18 cellular contexts compared by ENCODE assay signal in the genomic region with DNA sequence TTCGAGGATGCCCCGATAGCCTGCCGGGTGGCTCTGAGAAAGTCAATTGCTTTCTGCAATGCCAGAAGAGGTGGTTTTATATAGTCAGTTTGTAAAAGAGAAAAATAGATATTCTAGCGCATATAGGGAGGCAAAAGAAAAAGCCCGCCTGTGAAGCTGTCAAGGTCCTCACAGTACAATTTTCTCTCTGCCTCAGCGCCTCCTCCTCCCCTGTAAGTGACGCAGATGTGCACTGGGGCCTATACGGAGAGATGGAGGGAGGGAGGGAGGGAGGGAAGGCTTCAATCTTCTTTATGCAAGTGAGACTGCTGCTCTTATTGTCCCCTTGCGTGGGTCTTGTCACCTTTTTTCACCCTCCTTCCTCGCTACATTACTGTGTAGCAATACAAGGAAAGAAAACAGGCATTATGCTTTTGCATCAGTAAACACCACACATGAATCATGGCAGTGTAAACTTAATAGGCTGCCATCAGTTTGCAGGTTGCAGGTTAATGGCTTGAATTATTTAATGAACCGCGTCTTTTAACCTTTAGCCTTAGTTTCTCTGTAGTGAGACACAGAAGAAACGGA. TPM values are rescaled to one million over a fixed set of nuclear protein-coding genes. Genes with fewer than 3 reads are reported as not detected.
DNase-seq lines count a peak whose midpoint lies in the region; ATAC-seq and TF ChIP-seq lines count a peak whose summit lies in the region.
"Had no signal": no experiment of that assay in that cellular context is flagged by ENCODE, and none has a peak within 500 bp of the region (broad histone marks: within the 10 kb centered on the region; RNA-seq: fewer than 3 reads in every experiment).

A gene with protein sequence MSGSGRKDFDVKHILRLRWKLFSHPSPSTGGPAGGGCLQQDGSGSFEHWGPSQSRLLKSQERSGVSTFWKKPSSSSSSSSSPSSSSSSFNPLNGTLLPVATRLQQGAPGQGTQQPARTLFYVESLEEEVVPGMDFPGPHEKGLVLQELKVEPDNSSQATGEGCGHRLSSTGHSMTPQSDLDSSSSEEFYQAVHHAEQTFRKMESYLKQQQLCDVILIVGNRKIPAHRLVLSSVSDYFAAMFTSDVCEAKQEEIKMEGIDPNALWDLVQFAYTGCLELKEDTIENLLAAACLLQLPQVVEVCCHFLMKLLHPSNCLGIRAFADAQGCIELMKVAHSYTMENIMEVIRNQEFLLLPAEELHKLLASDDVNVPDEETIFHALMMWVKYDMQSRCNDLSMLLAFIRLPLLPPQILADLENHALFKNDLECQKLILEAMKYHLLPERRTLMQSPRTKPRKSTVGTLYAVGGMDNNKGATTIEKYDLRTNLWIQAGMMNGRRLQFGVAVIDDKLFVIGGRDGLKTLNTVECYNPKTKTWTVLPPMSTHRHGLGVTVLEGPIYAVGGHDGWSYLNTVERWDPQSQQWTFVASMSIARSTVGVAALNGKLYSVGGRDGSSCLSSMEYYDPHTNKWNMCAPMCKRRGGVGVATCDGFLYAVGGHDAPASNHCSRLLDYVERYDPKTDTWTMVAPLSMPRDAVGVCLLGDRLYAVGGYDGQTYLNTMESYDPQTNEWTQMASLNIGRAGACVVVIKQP (minus strand): TSS at position 177 of the 570 bp plus-strand sequence. CDS start 753 bp downstream, outside the sequence.

- intact Hi-C loops in mammary epithelial cell (cut with micrococcal nuclease) (no loop called here), breast epithelium (cut with DNase I; ENCODE audit: low total_unique reads) (no loop called here)

- no peaks in the 10 kb centered on the region for H3K79me2 ChIP-seq in mammary epithelial cell (ENCODE audit: insufficient read depth, low read length)
- H3K79me2 ChIP-seq in smooth muscle cell (ENCODE audit: low read depth) = no peaks in the 10 kb centered on the region

- H3K9me3 ChIP-seq in mammary epithelial cell (replicated peaks; ENCODE audit: insufficient read depth, low read length) (no peaks in the 10 kb centered on the region), breast epithelium (no peaks in the 10 kb centered on the region), smooth muscle cell (replicated peaks; ENCODE audit: low read depth) (no peaks in the 10 kb centered on the region)

- in situ Hi-C loops in mammary epithelial cell (cut with MboI; ENCODE audit: low sequenced_read_pairs in 2 of 2) = no loop called here

- no peak for ATAC-seq in activated T-cell treated with anti-CD3 and anti-CD28 coated beads, Interleukin-2, amount 50 U/mL, for 72 hours (replicated peaks in 1 of 2)
- ATAC-seq: activated CD4-positive, alpha-beta T cell treated with anti-CD3 and anti-CD28 coated beads for 36 hours had no signal

- peaks cover 4% of the 10 kb centered on the region in 2 donors for H3K9me3 Mint-ChIP-seq in activated T-cell treated with anti-CD3 and anti-CD28 coated beads, Interleukin-2, amount 50 U/mL, for 72 hours

- BruUV-seq in mammary epithelial cell (replicated peaks; lab: Mats Ljungman, UMichigan) = no TSS peak

- H3K4me1 ChIP-seq in mammary epithelial cell (ENCODE audit: insufficient read depth, low read length) (no peaks in the 10 kb centered on the region), breast epithelium (no peaks in the 10 kb centered on the region), smooth muscle cell (ENCODE audit: low read depth) (peaks cover 6% of the 10 kb centered on the region)
- H3K4me1 ChIP-seq: spleen had no signal

- H3F3A ChIP-seq in smooth muscle cell (ENCODE audit: low read depth) = no peaks in the 10 kb centered on the region

- H3K4me3 ChIP-seq in mammary epithelial cell (replicated peaks in 1 of 3; ENCODE audit: insufficient read depth in 1 of 3, low read depth in 2 of 3, low read length in 3 of 3) (no peak within 1 kb of the TSS), breast epithelium (no peak within 1 kb of the TSS), kidney epithelial cell (ENCODE audit: low read depth, low read length) (peak within 1 kb of the TSS; percentile 23), smooth muscle cell (peak within 1 kb of the TSS; percentile 23)
- H3K4me3 ChIP-seq: lung, spleen had no signal

- H3K36me3 ChIP-seq in mammary epithelial cell (ENCODE audit: insufficient read depth, low read length) (no peaks in the 10 kb centered on the region), breast epithelium (no peaks in the 10 kb centered on the region), kidney epithelial cell (ENCODE audit: control insufficient read depth, insufficient read depth, low read length) (no peaks in the 10 kb centered on the region), smooth muscle cell (ENCODE audit: low read depth) (no peaks in the 10 kb centered on the region)
- H3K36me3 ChIP-seq: spleen had no signal

- H4K20me1 ChIP-seq in mammary epithelial cell (ENCODE audit: insufficient read depth, low read length) = no peaks in the 10 kb centered on the region
- H4K20me1 ChIP-seq in smooth muscle cell (ENCODE audit: low read depth) = no peaks in the 10 kb centered on the region

- H3K36me3 Mint-ChIP-seq in activated T-cell treated with anti-CD3 and anti-CD28 coated beads, Interleukin-2, amount 50 U/mL, for 72 hours (ENCODE audit: insufficient read depth in 2 of 2) = no peaks in the 10 kb centered on the region

- H3K27ac Mint-ChIP-seq in activated T-cell treated with anti-CD3 and anti-CD28 coated beads, Interleukin-2, amount 50 U/mL, for 72 hours = no peak within 1 kb of the TSS
- H3K27ac Mint-ChIP-seq: activated CD4-positive, alpha-beta T cell treated with anti-CD3 and anti-CD28 coated beads for 36 hours had no signal

- H3K27me3 ChIP-seq in mammary epithelial cell (ENCODE audit: insufficient read depth, low read length) = peaks cover 8% of the 10 kb centered on the region
- H3K27me3 ChIP-seq in breast epithelium = peaks cover 0 to 21% of the 10 kb centered on the region in 2 donors
- peaks cover 14% of the 10 kb centered on the region for H3K27me3 ChIP-seq in kidney epithelial cell (ENCODE audit: control insufficient read depth, insufficient read depth, low read length)
- H3K27me3 ChIP-seq in smooth muscle cell (ENCODE audit: low read depth) = peaks cover 83% of the 10 kb centered on the region

- H2AFZ ChIP-seq in mammary epithelial cell (ENCODE audit: low read depth, low read length) (peak within 1 kb of the TSS; percentile 33), smooth muscle cell (ENCODE audit: low read depth) (no peak within 1 kb of the TSS)

- DNase-seq in mammary epithelial cell (no peak), breast epithelium (ENCODE audit: low spot score in 2 of 2) (no peak), ecto neural progenitor cell (ENCODE audit: low spot score) (peak; percentile 43), kidney epithelial cell (ENCODE audit: low read depth) (no peak), smooth muscle cell (lab: John Stamatoyannopoulos, UW; ENCODE audit: unreplicated experiment) (no peak), middle frontal gyrus (ENCODE audit: extremely low spot score, low spot score) (no peak)
- DNase-seq in activated T-cell treated with anti-CD3 and anti-CD28 coated beads, Interleukin-2, amount 50 U/mL, for 72 hours = no peak
- no peak for DNase-seq in stimulated activated CD4-positive, alpha-beta T cell treated with anti-CD3 and anti-CD28 coated beads, Interleukin-12 subunit alpha, Interleukin-12 subunit beta, amount 100 ng/mL, for 4 hours
- DNase-seq: activated CD4-positive, alpha-beta T cell treated with anti-CD3 and anti-CD28 coated beads for 36 hours; activated CD8-positive, alpha-beta memory T cell treated with anti-CD3 and anti-CD28 coated beads, Interleukin-2, amount 50 U/mL, for 48 hours; erythroblast; NCI-H1048 had no signal

- 43% methylated on average over 11 of the region's 13 CpGs for WGBS in mammary epithelial cell (ENCODE audit: low coverage, missing lambda C conversion rate)
- 56% methylated on average over 12 of the region's 13 CpGs for WGBS in smooth muscle cell (ENCODE audit: low lambda C conversion rate)

- TF ChIP-seq POLR2A in breast epithelium (IDR thresholded peaks at IDR 0.05) = no peak

- dilution Hi-C loops in mammary epithelial cell (cut with HindIII; ENCODE audit: low sequenced_read_pairs) = no loop called here

- CTCF ChIA-PET in mammary epithelial cell (lab: Charles Lee; ENCODE audit: low non-redundant PET) = no interaction called here

- TF ChIP-seq CTCF in mammary epithelial cell (conservative IDR thresholded peaks at IDR 0.05 in 1 of 2, IDR thresholded peaks at IDR 0.05 in 1 of 2; ENCODE audit: extremely low read depth in 1 of 2, insufficient read depth in 1 of 2, low read depth in 1 of 2, low read length in 2 of 2) (no peak), breast epithelium (IDR thresholded peaks at IDR 0.05) (no peak), kidney epithelial cell (IDR thresholded peaks at IDR 0.05; ENCODE audit: insufficient read depth, low read length, poor library complexity, severe bottlenecking) (no peak), smooth muscle cell (IDR thresholded peaks at IDR 0.05; ENCODE audit: borderline replicate concordance, insufficient read depth, poor library complexity, severe bottlenecking) (no peak)

- H3K4me3 Mint-ChIP-seq in activated T-cell treated with anti-CD3 and anti-CD28 coated beads, Interleukin-2, amount 50 U/mL, for 72 hours = no peak within 1 kb of the TSS
- H3K4me3 Mint-ChIP-seq: activated CD4-positive, alpha-beta T cell treated with anti-CD3 and anti-CD28 coated beads for 36 hours; central memory CD8-positive, alpha-beta T cell had no signal

- H3K9ac ChIP-seq in mammary epithelial cell (ENCODE audit: insufficient read depth, low read length) (no peak within 1 kb of the TSS), smooth muscle cell (ENCODE audit: low read depth) (no peak within 1 kb of the TSS)

- H3K4me1 Mint-ChIP-seq in activated T-cell treated with anti-CD3 and anti-CD28 coated beads, Interleukin-2, amount 50 U/mL, for 72 hours (ENCODE audit: low read depth) = no peaks in the 10 kb centered on the region
- H3K4me1 Mint-ChIP-seq: activated CD4-positive, alpha-beta T cell treated with anti-CD3 and anti-CD28 coated beads for 36 hours; central memory CD8-positive, alpha-beta T cell had no signal

- H3K27me3 Mint-ChIP-seq in activated T-cell treated with anti-CD3 and anti-CD28 coated beads, Interleukin-2, amount 50 U/mL, for 72 hours (ENCODE audit: low read depth) = no peaks in the 10 kb centered on the region
- H3K27me3 Mint-ChIP-seq: central memory CD8-positive, alpha-beta T cell had no signal

- H3K27ac ChIP-seq in mammary epithelial cell (ENCODE audit: insufficient read depth, low read depth, low read length) (no peak within 1 kb of the TSS), breast epithelium (no peak within 1 kb of the TSS), smooth muscle cell (ENCODE audit: low read depth) (no peak within 1 kb of the TSS)
- H3K27ac ChIP-seq: spleen had no signal

- no peak within 1 kb of the TSS for H3K4me2 ChIP-seq in mammary epithelial cell (ENCODE audit: insufficient read depth, low read depth, low read length)
- no peak within 1 kb of the TSS for H3K4me2 ChIP-seq in smooth muscle cell

RNA-seq across cellular contexts. Expression of the gene that starts here (rescaled TPM):
- total RNA-seq in mammary epithelial cell (not detected), breast epithelium (not detected), kidney epithelial cell (not detected in 2 replicates), smooth muscle cell (not detected in 2 replicates)
- polyA plus RNA-seq in mammary epithelial cell (not detected), smooth muscle cell (not detected in 2 replicates)
- not detected for polyA minus RNA-seq in mammary epithelial cell
- total RNA-seq in activated T-cell treated with anti-CD3 and anti-CD28 coated beads, Interleukin-2, amount 50 U/mL, for 72 hours = not detected
- total RNA-seq: activated CD4-positive, alpha-beta T cell treated with anti-CD3 and anti-CD28 coated beads for 36 hours; G401; osteoblast; spleen; T-helper 1 cell treated with Interleukin-12 subunit alpha and Interleukin-12 subunit beta and Interleukin-4 antibody, amounts not matched to agents 30 ng/mL and 1 ng/mL, for 36 hours had no signal
- polyA plus RNA-seq: lung had no signal

Comparison
In these comparisons a context has a peak if more than half of its experiments do, and no peak if none do; other contexts are left out.
1. H3K4me3 ChIP-seq: peak in kidney epithelial cell (single experiment) and smooth muscle cell (single experiment); none in mammary epithelial cell (0 of 3) and breast epithelium (0 of 3).